ENCODE assay signal across 1 cellular context in the genomic region with DNA sequence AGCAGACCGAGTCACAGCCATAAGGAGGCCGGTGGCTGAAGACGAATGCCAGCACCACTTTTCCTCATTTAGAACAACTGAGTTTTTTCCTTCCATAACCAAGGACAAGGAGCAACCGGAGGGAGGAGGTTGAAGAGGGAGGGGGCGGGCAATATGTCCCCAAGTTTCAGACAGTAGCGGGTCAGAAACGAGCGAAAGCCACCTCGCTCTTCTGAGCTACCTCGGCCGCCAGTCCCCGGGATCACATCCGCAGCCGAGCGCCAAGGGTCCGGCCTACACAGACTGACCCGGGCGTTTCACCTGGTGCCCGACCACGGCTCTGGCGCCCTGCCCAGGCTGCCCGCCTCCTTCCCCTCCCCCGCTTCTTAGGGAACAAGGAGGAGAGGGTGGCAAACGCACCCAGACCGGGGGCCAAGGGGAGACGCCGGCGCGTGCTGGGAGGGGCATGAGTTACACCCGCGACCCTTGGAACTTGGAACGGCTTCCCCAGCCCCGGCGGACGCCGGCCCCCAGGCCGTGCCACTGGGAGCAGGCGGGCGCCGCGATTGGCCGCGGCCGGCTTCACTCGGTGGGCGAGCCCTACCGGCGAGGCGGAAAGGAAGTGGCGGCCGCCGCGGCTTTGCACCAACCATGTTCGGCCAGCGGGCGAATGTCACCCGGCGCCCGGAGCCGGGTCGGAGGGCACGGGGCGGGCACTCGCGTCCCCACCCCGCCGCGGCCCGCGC.
TF ChIP-seq lines count a peak whose summit lies in the region.

No MANE protein-coding gene starts in this region.

TF ChIP-seq in HEK293, 187 proteins besides CTCF, POLR2A, EP300 and RAD21 (continued from another document and continues in another):
- TF ChIP-seq, protein P1, sequence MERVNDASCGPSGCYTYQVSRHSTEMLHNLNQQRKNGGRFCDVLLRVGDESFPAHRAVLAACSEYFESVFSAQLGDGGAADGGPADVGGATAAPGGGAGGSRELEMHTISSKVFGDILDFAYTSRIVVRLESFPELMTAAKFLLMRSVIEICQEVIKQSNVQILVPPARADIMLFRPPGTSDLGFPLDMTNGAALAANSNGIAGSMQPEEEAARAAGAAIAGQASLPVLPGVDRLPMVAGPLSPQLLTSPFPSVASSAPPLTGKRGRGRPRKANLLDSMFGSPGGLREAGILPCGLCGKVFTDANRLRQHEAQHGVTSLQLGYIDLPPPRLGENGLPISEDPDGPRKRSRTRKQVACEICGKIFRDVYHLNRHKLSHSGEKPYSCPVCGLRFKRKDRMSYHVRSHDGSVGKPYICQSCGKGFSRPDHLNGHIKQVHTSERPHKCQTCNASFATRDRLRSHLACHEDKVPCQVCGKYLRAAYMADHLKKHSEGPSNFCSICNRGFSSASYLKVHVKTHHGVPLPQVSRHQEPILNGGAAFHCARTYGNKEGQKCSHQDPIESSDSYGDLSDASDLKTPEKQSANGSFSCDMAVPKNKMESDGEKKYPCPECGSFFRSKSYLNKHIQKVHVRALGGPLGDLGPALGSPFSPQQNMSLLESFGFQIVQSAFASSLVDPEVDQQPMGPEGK (tag by site-specific recombination; IDR thresholded peaks at IDR 0.05): peak; percentile 69
- 0 out of 2 replicates have a peak, but pooled peaks have one; percentile 17 for TF ChIP-seq ZBTB17 (tag by site-specific recombination; IDR thresholded peaks at IDR 0.05)
- TF ChIP-seq ZBTB20 (tag by site-specific recombination; IDR thresholded peaks at IDR 0.05): peak; percentile 36; the same call in 1 of the 2 replicates
- peak; percentile 28; the same call in 1 of the 2 replicates for TF ChIP-seq ZNF561 (tag by site-specific recombination; IDR thresholded peaks at IDR 0.05; ENCODE audit: borderline replicate concordance)
- TF ChIP-seq BCL11A (tag by site-specific recombination; IDR thresholded peaks at IDR 0.05; ENCODE audit: low read depth): 0 out of 2 replicates have a peak, but pooled peaks have one; percentile 39
- TF ChIP-seq ZNF366 (tag by site-specific recombination; conservative IDR thresholded peaks at IDR 0.05): no peak
- peak; percentile 47 for TF ChIP-seq ZBTB11 (tag by site-specific recombination; conservative IDR thresholded peaks at IDR 0.05; ENCODE audit: low read depth)
- TF ChIP-seq KLF17 (tag by site-specific recombination; IDR thresholded peaks at IDR 0.05): peak; percentile 46; the same call in 1 of the 2 replicates
- TF ChIP-seq SP3 (tag by site-specific recombination; IDR thresholded peaks at IDR 0.05): peak; percentile 64
- TF ChIP-seq ZBTB10 (tag by site-specific recombination; IDR thresholded peaks at IDR 0.05): 0 out of 2 replicates have a peak, but pooled peaks have one; percentile 30
- peak; percentile 45; the same call in 1 of the 2 replicates for TF ChIP-seq ZNF341 (tag by site-specific recombination; IDR thresholded peaks at IDR 0.05; ENCODE audit: low read depth)
- peak; percentile 88 for TF ChIP-seq ZBTB8A (tag by site-specific recombination; IDR thresholded peaks at IDR 0.05)
- TF ChIP-seq ZNF2 (tag by site-specific recombination; IDR thresholded peaks at IDR 0.05): peak; percentile 40; the same call in 1 of the 2 replicates
- 0 out of 2 replicates have a peak, but pooled peaks have one; percentile 36 for TF ChIP-seq ZNF449 (tag by site-specific recombination; IDR thresholded peaks at IDR 0.05)
- no peak for TF ChIP-seq ZNF776 (tag by site-specific recombination; IDR thresholded peaks at IDR 0.05; ENCODE audit: borderline replicate concordance)
- TF ChIP-seq, protein P2, sequence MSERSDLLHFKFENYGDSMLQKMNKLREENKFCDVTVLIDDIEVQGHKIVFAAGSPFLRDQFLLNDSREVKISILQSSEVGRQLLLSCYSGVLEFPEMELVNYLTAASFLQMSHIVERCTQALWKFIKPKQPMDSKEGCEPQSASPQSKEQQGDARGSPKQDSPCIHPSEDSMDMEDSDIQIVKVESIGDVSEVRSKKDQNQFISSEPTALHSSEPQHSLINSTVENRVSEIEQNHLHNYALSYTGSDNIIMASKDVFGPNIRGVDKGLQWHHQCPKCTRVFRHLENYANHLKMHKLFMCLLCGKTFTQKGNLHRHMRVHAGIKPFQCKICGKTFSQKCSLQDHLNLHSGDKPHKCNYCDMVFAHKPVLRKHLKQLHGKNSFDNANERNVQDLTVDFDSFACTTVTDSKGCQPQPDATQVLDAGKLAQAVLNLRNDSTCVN (tag by site-specific recombination; optimal IDR thresholded peaks at IDR 0.05): peak; percentile 64
- TF ChIP-seq KLF9 (tag by site-specific recombination; IDR thresholded peaks at IDR 0.05; ENCODE audit: low read depth): peak; percentile 43; the same call in 1 of the 2 replicates
- peak; percentile 75 for TF ChIP-seq HIC1 (tag by site-specific recombination; IDR thresholded peaks at IDR 0.05)
- TF ChIP-seq ZIC2 (tag by site-specific recombination; IDR thresholded peaks at IDR 0.05): 0 out of 2 replicates have a peak, but pooled peaks have one; percentile 8
- TF ChIP-seq ZXDB (tag by site-specific recombination; IDR thresholded peaks at IDR 0.05): 0 out of 2 replicates have a peak, but pooled peaks have one; percentile 21
- peak; percentile 50; the same call in 1 of the 2 replicates for TF ChIP-seq ZNF501 (tag by site-specific recombination; IDR thresholded peaks at IDR 0.05)
- TF ChIP-seq ZNF600 (tag by site-specific recombination; IDR thresholded peaks at IDR 0.05): 0 out of 2 replicates have a peak, but pooled peaks have one; percentile 35
- TF ChIP-seq IKZF3 (tag by site-specific recombination; IDR thresholded peaks at IDR 0.05): 0 out of 2 replicates have a peak, but pooled peaks have one; percentile 21
- peak; percentile 90 for TF ChIP-seq ZBTB48 (tag by site-specific recombination; IDR thresholded peaks at IDR 0.05)
- TF ChIP-seq, protein P3, sequence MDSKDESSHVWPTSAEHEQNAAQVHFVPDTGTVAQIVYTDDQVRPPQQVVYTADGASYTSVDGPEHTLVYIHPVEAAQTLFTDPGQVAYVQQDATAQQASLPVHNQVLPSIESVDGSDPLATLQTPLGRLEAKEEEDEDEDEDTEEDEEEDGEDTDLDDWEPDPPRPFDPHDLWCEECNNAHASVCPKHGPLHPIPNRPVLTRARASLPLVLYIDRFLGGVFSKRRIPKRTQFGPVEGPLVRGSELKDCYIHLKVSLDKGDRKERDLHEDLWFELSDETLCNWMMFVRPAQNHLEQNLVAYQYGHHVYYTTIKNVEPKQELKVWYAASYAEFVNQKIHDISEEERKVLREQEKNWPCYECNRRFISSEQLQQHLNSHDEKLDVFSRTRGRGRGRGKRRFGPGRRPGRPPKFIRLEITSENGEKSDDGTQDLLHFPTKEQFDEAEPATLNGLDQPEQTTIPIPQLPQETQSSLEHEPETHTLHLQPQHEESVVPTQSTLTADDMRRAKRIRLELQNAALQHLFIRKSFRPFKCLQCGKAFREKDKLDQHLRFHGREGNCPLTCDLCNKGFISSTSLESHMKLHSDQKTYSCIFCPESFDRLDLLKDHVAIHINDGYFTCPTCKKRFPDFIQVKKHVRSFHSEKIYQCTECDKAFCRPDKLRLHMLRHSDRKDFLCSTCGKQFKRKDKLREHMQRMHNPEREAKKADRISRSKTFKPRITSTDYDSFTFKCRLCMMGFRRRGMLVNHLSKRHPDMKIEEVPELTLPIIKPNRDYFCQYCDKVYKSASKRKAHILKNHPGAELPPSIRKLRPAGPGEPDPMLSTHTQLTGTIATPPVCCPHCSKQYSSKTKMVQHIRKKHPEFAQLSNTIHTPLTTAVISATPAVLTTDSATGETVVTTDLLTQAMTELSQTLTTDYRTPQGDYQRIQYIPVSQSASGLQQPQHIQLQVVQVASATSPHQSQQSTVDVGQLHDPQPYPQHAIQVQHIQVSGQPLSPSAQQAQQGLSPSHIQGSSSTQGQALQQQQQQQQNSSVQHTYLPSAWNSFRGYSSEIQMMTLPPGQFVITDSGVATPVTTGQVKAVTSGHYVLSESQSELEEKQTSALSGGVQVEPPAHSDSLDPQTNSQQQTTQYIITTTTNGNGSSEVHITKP (tag by site-specific recombination; IDR thresholded peaks at IDR 0.05): peak; percentile 93
